In the genomic region with DNA sequence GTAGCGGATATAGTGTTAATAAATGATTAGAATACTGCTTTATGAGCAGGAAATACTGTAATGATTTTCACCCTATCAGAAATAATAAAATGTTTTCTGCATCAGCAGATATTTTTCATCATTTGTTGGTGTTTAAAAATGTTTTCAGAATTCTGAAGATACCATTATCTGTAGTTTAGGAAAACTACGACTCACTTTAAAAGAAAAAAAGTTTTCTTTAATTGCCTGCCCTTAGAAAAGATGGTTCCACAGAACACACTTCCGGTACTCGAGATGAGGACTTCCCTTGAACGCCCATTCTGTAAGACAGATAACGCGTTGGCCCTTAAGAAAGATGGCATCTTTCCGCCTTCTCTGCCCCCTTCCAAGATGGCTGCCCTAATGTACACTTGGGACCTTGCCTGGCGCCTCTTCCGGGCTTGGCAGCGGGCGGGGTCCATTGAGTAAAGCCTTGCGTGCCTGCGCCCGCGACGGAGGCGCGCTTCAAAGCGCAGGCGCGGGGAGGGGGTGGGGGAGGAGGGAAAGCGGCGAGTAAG, we compare ENCODE assay signal across 8 cellular contexts. TPM values are rescaled to one million over a fixed set of nuclear protein-coding genes. Genes with fewer than 3 reads are reported as not detected.
DNase-seq lines count a peak whose midpoint lies in the region; ATAC-seq, FAIRE-seq and TF ChIP-seq lines count a peak whose summit lies in the region.

A gene with protein sequence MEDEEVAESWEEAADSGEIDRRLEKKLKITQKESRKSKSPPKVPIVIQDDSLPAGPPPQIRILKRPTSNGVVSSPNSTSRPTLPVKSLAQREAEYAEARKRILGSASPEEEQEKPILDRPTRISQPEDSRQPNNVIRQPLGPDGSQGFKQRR (plus strand): TSS at position 521 of the 536 bp plus-strand sequence. CDS start 16 bp downstream, outside the sequence.

- H3K4me3 Mint-ChIP-seq in IgD-negative memory B cell (peak within 1 kb of the TSS; percentile 99), mesothelial cell of epicardium (peak within 1 kb of the TSS; percentile 85)

- intact Hi-C loops in endothelial cell of umbilical vein (cut with micrococcal nuclease), result loop anchor here (1.0 to 2.0 kb wide), 4 partner anchors 9 to 222 kb away; a partner anchor contains a TSS

- dilution Hi-C loops in endothelial cell of umbilical vein (cut with MboI; ENCODE audit: extremely low pct_ligation_motif_present, low sequenced_read_pairs), result no loop called here

- no peak for TF ChIP-seq POLR2A in endothelial cell of umbilical vein (IDR thresholded peaks at IDR 0.05; ENCODE audit: low read depth, low read length)

- peak; percentile 79 for ATAC-seq in GM21576 (IDR thresholded peaks at IDR 0.05; ENCODE audit: unreplicated experiment)

- H3K4me2 ChIP-seq in endothelial cell of umbilical vein (ENCODE audit: insufficient read depth, low read length), result peak within 1 kb of the TSS; percentile 80

- peaks cover 38% of the 10 kb centered on the region for H3K79me2 ChIP-seq in endothelial cell of umbilical vein (ENCODE audit: control insufficient read depth, insufficient read depth, low read length)

- POLR2A ChIA-PET in endothelial cell of umbilical vein (lab: Charles Lee), result interaction anchor here (1.1 kb wide), 1 partner anchor 149 kb away, joined by 3 read pairs; no protein-coding TSS in a partner anchor

- H3K27me3 Mint-ChIP-seq in IgD-negative memory B cell, result no peaks in the 10 kb centered on the region
- H3K27me3 Mint-ChIP-seq in mesothelial cell of epicardium (ENCODE audit: low read depth), result no peaks in the 10 kb centered on the region

- no peaks in the 10 kb centered on the region for H3K36me3 ChIP-seq in endothelial cell of umbilical vein (ENCODE audit: control insufficient read depth in 2 of 2, extremely low read depth in 1 of 2, insufficient read depth in 2 of 2, low read length in 2 of 2)

- no peaks in the 10 kb centered on the region for H3K9me1 ChIP-seq in endothelial cell of umbilical vein (replicated peaks; ENCODE audit: control insufficient read depth, extremely low read depth, insufficient read depth, low read length)

- CTCF ChIA-PET in endothelial cell of umbilical vein (lab: Charles Lee), result interaction anchor here (0.6 to 3.0 kb wide), 3 partner anchors 19 to 284 kb away, joined by 3 to 19 read pairs (median 10); a partner anchor contains a TSS

- no peak for TF ChIP-seq CTCF in endothelial cell of umbilical vein (IDR thresholded peaks at IDR 0.05; ENCODE audit: extremely low read depth in 1 of 2, insufficient read depth in 1 of 2, low read depth in 1 of 2, low read length in 2 of 2)
- TF ChIP-seq CTCF in mesothelial cell of epicardium (IDR thresholded peaks at IDR 0.05; ENCODE audit: unreplicated experiment), result no peak

- H3K9me3 ChIP-seq in endothelial cell of umbilical vein (replicated peaks; ENCODE audit: control insufficient read depth, insufficient read depth, low read length), result no peaks in the 10 kb centered on the region

- H3K9ac ChIP-seq in endothelial cell of umbilical vein (replicated peaks; ENCODE audit: extremely low read depth, insufficient read depth, low read length), result peak within 1 kb of the TSS; percentile 95

- no TSS peak for BruUV-seq in endothelial cell of umbilical vein (replicated peaks; lab: Mats Ljungman, UMichigan)

- H3K27ac ChIP-seq in endothelial cell of umbilical vein (ENCODE audit: insufficient read depth, low read depth, low read length), result peak within 1 kb of the TSS; percentile 85

- peaks cover 21% of the 10 kb centered on the region for H3K4me1 ChIP-seq in endothelial cell of umbilical vein (ENCODE audit: control insufficient read depth, extremely low read depth, insufficient read depth, low read length)

- peak; percentile 94 for FAIRE-seq in endothelial cell of umbilical vein (lab: Jason Lieb, UNC)

- H3K27ac Mint-ChIP-seq in IgD-negative memory B cell (peak within 1 kb of the TSS; percentile 99 to 100 (median 100)), mesothelial cell of epicardium (peak within 1 kb of the TSS; percentile 99)

- in situ Hi-C loops in Caki2 (cut with HindIII; ENCODE audit: low pct_unique_long_range_greater_than_20kb, low sequenced_read_pairs), result no loop called here

- H3K27me3 ChIP-seq in endothelial cell of umbilical vein (ENCODE audit: control insufficient read depth in 2 of 2, insufficient read depth in 2 of 2, low read length in 2 of 2), result no peaks in the 10 kb centered on the region

- H3K4me3 ChIP-seq in endothelial cell of umbilical vein (replicated peaks in 1 of 3; ENCODE audit: insufficient read depth in 1 of 3, low read depth in 1 of 3, low read length in 3 of 3), result peak within 1 kb of the TSS; percentile 79 to 94 (median 88)

- DNase-seq in Caki2 (ENCODE audit: low read depth) (peak; percentile 99), OCI-M1 (lab: John Stamatoyannopoulos, UW) (peak; percentile 99), activated T-cell treated with anti-CD3 and anti-CD28 coated beads for 24 hours (ENCODE audit: low read depth) (peak; percentile 93), endothelial cell of umbilical vein (ENCODE audit: low read depth, low spot score) (peak; percentile 100), mesothelial cell of epicardium (ENCODE audit: low spot score in 2 of 2, unreplicated experiment in 2 of 2) (peak; percentile 91 to 93)
- DNase-seq in stimulated activated CD8-positive, alpha-beta memory T cell treated with anti-CD3 and anti-CD28 coated beads, Interleukin-15, amount 100 ng/mL, for 48 hours (ENCODE audit: low read depth in 2 of 2), result peak; percentile 93 to 95

- H4K20me1 ChIP-seq in endothelial cell of umbilical vein (replicated peaks; ENCODE audit: control insufficient read depth, extremely low read depth, insufficient read depth, low read length), result no peaks in the 10 kb centered on the region

- H3K9me3 Mint-ChIP-seq in IgD-negative memory B cell, result no peaks in the 10 kb centered on the region
- no peaks in the 10 kb centered on the region for H3K9me3 Mint-ChIP-seq in mesothelial cell of epicardium

- H3K36me3 Mint-ChIP-seq in IgD-negative memory B cell, result peaks cover 3% of the 10 kb centered on the region
- no peaks in the 10 kb centered on the region for H3K36me3 Mint-ChIP-seq in mesothelial cell of epicardium

- peaks cover 28 to 29% (median 28%) of the 10 kb centered on the region in 3 donors for H3K4me1 Mint-ChIP-seq in IgD-negative memory B cell
- H3K4me1 Mint-ChIP-seq in mesothelial cell of epicardium, result peaks cover 24% of the 10 kb centered on the region

- peak within 1 kb of the TSS; percentile 71 for H2AFZ ChIP-seq in endothelial cell of umbilical vein (ENCODE audit: low read depth, low read length)

TF ChIP-seq in endothelial cell of umbilical vein, 7 proteins besides CTCF, POLR2A, EP300 and RAD21:
- TF ChIP-seq FOS (IDR thresholded peaks at IDR 0.05; ENCODE audit: borderline replicate concordance, insufficient read depth, low read length), result no peak
- peak; percentile 39 for TF ChIP-seq GATA2 (IDR thresholded peaks at IDR 0.05; ENCODE audit: insufficient read depth, insufficient read length, low read depth, low read length)

RNA-seq across cellular contexts. Expression of the gene that starts here (rescaled TPM):
- 114 and 125 TPM in 2 replicates for total RNA-seq in Caki2 (2014; rRNA removed; shearing (Covaris generic); ENCODE audit: low replicate concordance)
- 53.4 TPM for polyA plus RNA-seq in IgD-negative memory B cell
- 164 and 168 TPM in 2 replicates for total RNA-seq in endothelial cell of umbilical vein
- polyA plus RNA-seq in endothelial cell of umbilical vein, result 162 and 168 TPM in 2 replicates
- polyA plus RNA-seq in endothelial cell of umbilical vein (2011; cell fraction: cytosol; rRNA removed), result 148 and 161 TPM in 2 replicates
- 75.2 and 75.7 TPM in 2 replicates for polyA plus RNA-seq in endothelial cell of umbilical vein (2011; cell fraction: nucleus; rRNA removed)
- polyA plus RNA-seq in endothelial cell of umbilical vein (2012), result 105 and 106 TPM in 2 replicates
- polyA minus RNA-seq in endothelial cell of umbilical vein, result 76.1 and 82.0 TPM in 2 replicates
- 62.1 TPM for polyA minus RNA-seq in endothelial cell of umbilical vein (2011; cell fraction: cytosol; rRNA and poly(A)+ RNA removed)
- 26.6 and 33.5 TPM in 2 replicates for polyA minus RNA-seq in endothelial cell of umbilical vein (2011; cell fraction: nucleus; rRNA and poly(A)+ RNA removed)
- 116 to 121 TPM (median 119 TPM) in 3 replicates for total RNA-seq in mesothelial cell of epicardium

Comparison
In these comparisons a context has a peak if more than half of its experiments do, and no peak if none do; other contexts are left out.
1. Peak in every context shown above with its lines: DNase-seq, ATAC-seq, H3K4me3 ChIP-seq and H3K27ac ChIP-seq.